ENCODE assay signal across 17 cellular contexts in genomic region chrX:154349359-154349935, GRCh38. TPM values are rescaled to one million over a fixed set of nuclear protein-coding genes. Genes with fewer than 3 reads are reported as not detected.
DNase-seq lines count a peak whose midpoint lies in the region; ATAC-seq, FAIRE-seq and TF ChIP-seq lines count a peak whose summit lies in the region.
"Had no signal": no experiment of that assay in that cellular context is flagged by ENCODE, and none has a peak within 500 bp of the region (broad histone marks: within the 10 kb centered on the region; RNA-seq: fewer than 3 reads in every experiment).

No MANE protein-coding gene starts in this region.

- peaks cover 72% of the 10 kb centered on the region for H3K4me1 ChIP-seq in CD4-positive, alpha-beta memory T cell (ENCODE audit: insufficient read depth, low read length)
- no peaks in the 10 kb centered on the region for H3K4me1 ChIP-seq in GM12878 (ENCODE audit: control insufficient read depth, insufficient read depth, low read length)

- H3K4me3 Mint-ChIP-seq in CD4-positive, alpha-beta memory T cell = peak overlapping the region in 5 of 8 donors; percentile 4 to 51 (median 44)
- H3K4me3 Mint-ChIP-seq in natural killer cell treated with Interleukin-12 subunit alpha and Interleukin-12 subunit beta and Interleukin-15 and Interleukin-18, amount 100 ng/mL, for 72 hours = no peak overlapping the region
- H3K4me3 Mint-ChIP-seq: stimulated activated naive B cell treated with anti-CD40 and anti-IgM and Interleukin-4, amounts not matched to agents 10 μg/mL and 1 μg/mL and 100 μg/mL, for 72 hours had no signal

- BruUV-seq in GM12878 (replicated peaks; lab: Mats Ljungman, UMichigan) = no TSS peak

- H3K4me1 Mint-ChIP-seq in CD4-positive, alpha-beta memory T cell = peaks cover 22 to 71% (median 41%) of the 10 kb centered on the region in 4 donors
- H3K4me1 Mint-ChIP-seq in natural killer cell treated with Interleukin-12 subunit alpha and Interleukin-12 subunit beta and Interleukin-15 and Interleukin-18, amount 100 ng/mL, for 72 hours (ENCODE audit: low read depth in 2 of 2) = peaks cover 13 to 38% of the 10 kb centered on the region in 2 donors

- no peak overlapping the region for H3K4me3 ChIP-seq in CD4-positive, alpha-beta memory T cell (ENCODE audit: low read length in 2 of 2)
- no peak overlapping the region for H3K4me3 ChIP-seq in GM12878
- H3K4me3 ChIP-seq in foreskin fibroblast (ENCODE audit: low read depth in 1 of 2, low read length in 2 of 2) = no peak overlapping the region
- H3K4me3 ChIP-seq: right lobe of liver had no signal

- TF ChIP-seq CTCF in GM12878 (IDR thresholded peaks at IDR 0.05 in 2 of 3, conservative IDR thresholded peaks at IDR 0.05 in 1 of 3; ENCODE audit: control insufficient read depth in 2 of 3, extremely low read depth in 1 of 3, insufficient read depth in 1 of 3, low read depth in 3 of 3, low read length in 3 of 3) = no peak
- no peak for TF ChIP-seq CTCF in foreskin fibroblast (IDR thresholded peaks at IDR 0.05; ENCODE audit: low read depth, low read length)

- no peaks in the 10 kb centered on the region for H3K27me3 ChIP-seq in CD4-positive, alpha-beta memory T cell (ENCODE audit: insufficient read depth, low read length)
- H3K27me3 ChIP-seq in GM12878 (replicated peaks in 1 of 2; ENCODE audit: control insufficient read depth in 2 of 2, insufficient read depth in 2 of 2, low read length in 1 of 2) = no peaks in the 10 kb centered on the region
- H3K27me3 ChIP-seq: right lobe of liver had no signal

- no peaks in the 10 kb centered on the region for H3K9me3 Mint-ChIP-seq in CD4-positive, alpha-beta memory T cell
- no peaks in the 10 kb centered on the region for H3K9me3 Mint-ChIP-seq in natural killer cell treated with Interleukin-12 subunit alpha and Interleukin-12 subunit beta and Interleukin-15 and Interleukin-18, amount 100 ng/mL, for 72 hours
- H3K9me3 Mint-ChIP-seq: stimulated activated naive B cell treated with anti-CD40 and anti-IgM and Interleukin-4, amounts not matched to agents 10 μg/mL and 1 μg/mL and 100 μg/mL, for 72 hours had no signal

- TF ChIP-seq POLR2A in GM18951 (IDR thresholded peaks at IDR 0.05; ENCODE audit: extremely low read depth, insufficient read depth, insufficient read length) = peak; percentile 14
- TF ChIP-seq POLR2A in GM12878 (IDR thresholded peaks at IDR 0.05; ENCODE audit: low read depth, low read length) = peak; percentile 44; the same call in 1 of the 2 replicates

- ATAC-seq in GM12878 (no peak), HG02571 (IDR thresholded peaks at IDR 0.05; ENCODE audit: unreplicated experiment) (no peak)
- no peak for ATAC-seq in natural killer cell treated with Interleukin-12 subunit alpha and Interleukin-12 subunit beta and Interleukin-15 and Interleukin-18, amount 100 ng/mL, for 72 hours
- ATAC-seq: activated CD4-positive, CD25-positive, alpha-beta regulatory T cell treated with anti-CD3 and anti-CD28 coated beads, Interleukin-2, amount 50 U/mL, for 24 hours; right lobe of liver; stimulated activated naive B cell treated with anti-CD40 and anti-IgM and Interleukin-4, amounts not matched to agents 10 μg/mL and 1 μg/mL and 100 μg/mL, for 72 hours had no signal

- FAIRE-seq in GM12878 (lab: Jason Lieb, UNC) = no peak
- FAIRE-seq: GM19239, islet of Langerhans had no signal

- no peaks in the 10 kb centered on the region for H3K27me3 Mint-ChIP-seq in CD4-positive, alpha-beta memory T cell
- H3K27me3 Mint-ChIP-seq in natural killer cell treated with Interleukin-12 subunit alpha and Interleukin-12 subunit beta and Interleukin-15 and Interleukin-18, amount 100 ng/mL, for 72 hours = no peaks in the 10 kb centered on the region
- H3K27me3 Mint-ChIP-seq: stimulated activated naive B cell treated with anti-CD40 and anti-IgM and Interleukin-4, amounts not matched to agents 10 μg/mL and 1 μg/mL and 100 μg/mL, for 72 hours had no signal

- no peak overlapping the region for H2AFZ ChIP-seq in GM12878 (ENCODE audit: control insufficient read depth, low read depth, low read length)

- peaks cover 3 to 31% of the 10 kb centered on the region in 2 donors for H3K36me3 Mint-ChIP-seq in CD4-positive, alpha-beta memory T cell
- no peaks in the 10 kb centered on the region for H3K36me3 Mint-ChIP-seq in natural killer cell treated with Interleukin-12 subunit alpha and Interleukin-12 subunit beta and Interleukin-15 and Interleukin-18, amount 100 ng/mL, for 72 hours

- peak overlapping the region; percentile 21 for H3K27ac ChIP-seq in CD4-positive, alpha-beta memory T cell (ENCODE audit: low read depth, low read length)
- no peak overlapping the region for H3K27ac ChIP-seq in GM12878 (ENCODE audit: control insufficient read depth, insufficient read depth)
- H3K27ac ChIP-seq: right lobe of liver had no signal

- no peak overlapping the region for H3K9ac ChIP-seq in GM12878 (ENCODE audit: control insufficient read depth, insufficient read depth, low read length)

- peak in 3 of 5 donors; percentile 20 to 42 (median 20) for DNase-seq in CD4-positive, alpha-beta memory T cell
- DNase-seq in GM12878 (ENCODE audit: low read depth, low spot score) (no peak), H4 (ENCODE audit: low spot score) (no peak), foreskin fibroblast (no peak)
- peak; percentile 58 for DNase-seq in natural killer cell treated with Interleukin-12 subunit alpha and Interleukin-12 subunit beta and Interleukin-15 and Interleukin-18, amount 100 ng/mL, for 72 hours (ENCODE audit: low spot score)
- DNase-seq: NCI-H146; NCI-H446 treated with DMSO at 0.1 percent for 48 hours; stimulated activated CD4-positive, alpha-beta T cell treated with anti-CD3 and anti-CD28 coated beads, Interleukin-4, amount 100 ng/mL, for 4 hours; stimulated activated naive B cell treated with anti-CD40 and anti-IgM and Interleukin-4, amounts not matched to agents 10 μg/mL and 1 μg/mL and 100 μg/mL, for 72 hours had no signal

- no peaks in the 10 kb centered on the region for H4K20me1 ChIP-seq in GM12878 (ENCODE audit: control insufficient read depth, insufficient read depth)

- H3K79me2 ChIP-seq in GM12878 (ENCODE audit: control insufficient read depth, insufficient read depth, low read length) = no peaks in the 10 kb centered on the region

- WGBS in GM12878 (ENCODE audit: insufficient coverage, insufficient replicate concordance, low lambda C conversion rate, missing lambda C conversion rate) = 50% methylated on average over 19 of the region's 19 CpGs

- H3K4me2 ChIP-seq in GM12878 (ENCODE audit: control insufficient read depth, insufficient read depth) = no peak overlapping the region

- no peaks in the 10 kb centered on the region for H3K9me3 ChIP-seq in CD4-positive, alpha-beta memory T cell (ENCODE audit: control insufficient read depth in 1 of 2, low read length in 2 of 2)
- H3K9me3 ChIP-seq in GM12878 (replicated peaks; ENCODE audit: control insufficient read depth, insufficient read depth, low read length) = no peaks in the 10 kb centered on the region; the same call in 2 of the 3 replicates
- H3K9me3 ChIP-seq: right lobe of liver had no signal

- CTCF ChIA-PET in CD4-positive, alpha-beta memory T cell (lab: Charles Lee; ENCODE audit: partially characterized antibody) = interaction anchor here (0.9 kb wide), 1 partner anchor 24 kb away, joined by 3 read pairs; no protein-coding TSS in a partner anchor
- CTCF ChIA-PET in GM12878 (lab: Yijun Ruan, JAX) = interaction anchor here (1.3 to 1.8 kb wide), 2 partner anchors 24 to 178 kb away, joined by 3 to 6 read pairs; no protein-coding TSS in a partner anchor

- H3K36me3 ChIP-seq in CD4-positive, alpha-beta memory T cell (ENCODE audit: insufficient read depth, low read length) = peaks cover 49% of the 10 kb centered on the region
- peaks cover 0 to 36% of the 10 kb centered on the region in 2 experiments; a peak in 2 of 4 replicates for H3K36me3 ChIP-seq in GM12878 (ENCODE audit: control insufficient read depth in 2 of 2, insufficient read depth in 2 of 2, low read length in 1 of 2)

- POLR2A ChIA-PET in CD4-positive, alpha-beta memory T cell (lab: Charles Lee; ENCODE audit: partially characterized antibody) = interaction anchor here (0.8 to 12.9 kb wide), 4 partner anchors 17 to 140 kb away, joined by 3 to 245 read pairs (median 6); partner anchors contain the start of gene RPL10
- POLR2A ChIA-PET in GM12878 (lab: Charles Lee) = interaction anchor here (0.5 kb wide), 1 partner anchor 362 kb away, joined by 6 read pairs; no protein-coding TSS in a partner anchor

- in situ Hi-C loops in GM18951 (cut with MboI; ENCODE audit: low sequenced_read_pairs, unreplicated experiment) = no loop called here
- in situ Hi-C loops in GM12878 (cut with MboI) = no loop called here

- no peak for TF ChIP-seq RAD21 in GM12878 (IDR thresholded peaks at IDR 0.05; ENCODE audit: insufficient read depth, low read depth, low read length)

- no peak for TF ChIP-seq EP300 in GM12878 (IDR thresholded peaks at IDR 0.05; ENCODE audit: borderline replicate concordance in 1 of 2, control insufficient read depth in 1 of 2, low read depth in 2 of 2, low read length in 2 of 2)

- SMC1A ChIA-PET in GM12878 (lab: Charles Lee; ENCODE audit: uncharacterized antibody, unreplicated experiment) = no interaction called here

- RAD21 ChIA-PET in GM12878 (lab: Charles Lee; ENCODE audit: unreplicated experiment) = no interaction called here

- intact Hi-C loops in CD4-positive, alpha-beta memory T cell (cut with micrococcal nuclease) = no loop called here
- intact Hi-C loops in GM12878 (cut with micrococcal nuclease; ENCODE audit: unreplicated experiment) = no loop called here

- H3K27ac Mint-ChIP-seq in CD4-positive, alpha-beta memory T cell = peak overlapping the region in 6 of 7 donors; percentile 42 to 92 (median 79)
- no peak overlapping the region for H3K27ac Mint-ChIP-seq in natural killer cell treated with Interleukin-12 subunit alpha and Interleukin-12 subunit beta and Interleukin-15 and Interleukin-18, amount 100 ng/mL, for 72 hours
- H3K27ac Mint-ChIP-seq: stimulated activated naive B cell treated with anti-CD40 and anti-IgM and Interleukin-4, amounts not matched to agents 10 μg/mL and 1 μg/mL and 100 μg/mL, for 72 hours had no signal

RNA-seq across cellular contexts. Expression of gene FLNA, which starts 25.0 kb away (rescaled TPM):
- 100 to 1,000 TPM; 839 to 871 TPM for total RNA-seq in CD4-positive, alpha-beta memory T cell
- polyA plus RNA-seq in CD4-positive, alpha-beta memory T cell = 100 to 1,000 TPM in 1 of 2 donors, 10 to 100 TPM in 1; 87.4 to 683 TPM
- total RNA-seq in GM12878 (2013; cell fraction: nucleolus; rRNA removed) = 217 and 245 TPM in 2 replicates
- total RNA-seq in GM12878 (2014; rRNA removed) (379 and 459 TPM in 2 replicates), GM12878 (2014; rRNA removed; fragmentation: Illumina TruSeq; extraction: Trizol) (128 and 137 TPM in 2 replicates), GM12878 (2021) (617 and 643 TPM in 2 replicates)
- 75.8 TPM for polyA plus RNA-seq in GM12878 (2011; ENCODE audit: low read depth)
- polyA plus RNA-seq in GM12878 (2011; rRNA removed) (22.1 and 56.9 TPM in 2 replicates), GM12878 (2014; fragmentation: Illumina TruSeq; extraction: Trizol) (52.0 and 174 TPM in 2 replicates), GM12878 (2014; fragmentation: Nextera tagmentation; extraction: Ambion mirVana) (10 to 100 TPM in 1 of 2 experiments, 1 to 10 TPM in 1; 5.1 to 30.6 TPM), GM12878 (2014; rRNA removed) (168 and 269 TPM in 2 replicates), GM12878 (2016; fragmentation: Nextera tagmentation; extraction: Ambion mirVana) (100 to 1,000 TPM; 344 to 347 TPM)
- polyA plus RNA-seq in GM12878 (2011; cell fraction: cytosol; rRNA removed) = 101 and 120 TPM in 2 replicates
- polyA plus RNA-seq in GM12878 (2011; cell fraction: nucleus; rRNA removed) = 466 and 752 TPM in 2 replicates
- 167 and 174 TPM in 2 replicates for polyA plus RNA-seq in GM12878 (2012)
- 385 and 416 TPM in 2 replicates for polyA minus RNA-seq in GM12878 (2011; rRNA and poly(A)+ RNA removed)
- 382 and 413 TPM in 2 replicates for polyA minus RNA-seq in GM12878 (2011; cell fraction: cytosol; rRNA and poly(A)+ RNA removed)
- 154 and 358 TPM in 2 replicates for polyA minus RNA-seq in GM12878 (2011; cell fraction: nucleus; rRNA and poly(A)+ RNA removed)
- 100 to 1,000 TPM; 574 to 727 TPM for total RNA-seq in natural killer cell treated with Interleukin-12 subunit alpha and Interleukin-12 subunit beta and Interleukin-15 and Interleukin-18, amount 100 ng/mL, for 72 hours
- 409 and 458 TPM in 2 replicates for total RNA-seq in H4 (2014; rRNA removed; shearing (Covaris generic))

RNA-seq across cellular contexts. Expression of gene EMD, which starts 29.6 kb away (rescaled TPM):
- total RNA-seq in CD4-positive, alpha-beta memory T cell = 10 to 100 TPM; 84.3 to 88.7 TPM
- 10 to 100 TPM; 30.3 to 38.2 TPM for polyA plus RNA-seq in CD4-positive, alpha-beta memory T cell
- 11.7 and 14.3 TPM in 2 replicates for total RNA-seq in GM12878 (2013; cell fraction: nucleolus; rRNA removed)
- total RNA-seq in GM12878 (2014; rRNA removed) = 13.1 and 16.0 TPM in 2 replicates
- 26.7 and 27.1 TPM in 2 replicates for total RNA-seq in GM12878 (2014; rRNA removed; fragmentation: Illumina TruSeq; extraction: Trizol)
- total RNA-seq in GM12878 (2021) = 58.5 and 59.3 TPM in 2 replicates
- polyA plus RNA-seq in GM12878 (2011; ENCODE audit: low read depth) = 18.8 TPM
- polyA plus RNA-seq in GM12878 (2011; rRNA removed) = 15.3 and 23.3 TPM in 2 replicates
- 29.0 and 36.8 TPM in 2 replicates for polyA plus RNA-seq in GM12878 (2011; cell fraction: cytosol; rRNA removed)
- 49.6 and 51.9 TPM in 2 replicates for polyA plus RNA-seq in GM12878 (2011; cell fraction: nucleus; rRNA removed)
- polyA plus RNA-seq in GM12878 (2012) = 48.6 and 64.1 TPM in 2 replicates
- 63.8 and 83.3 TPM in 2 replicates for polyA plus RNA-seq in GM12878 (2014; fragmentation: Illumina TruSeq; extraction: Trizol)
- polyA plus RNA-seq in GM12878 (2014; fragmentation: Nextera tagmentation; extraction: Ambion mirVana) = 1 to 10 TPM in 1 of 2 experiments, under 1 TPM in 1; 0.76 to 1.9 TPM
- polyA plus RNA-seq in GM12878 (2014; rRNA removed) = 63.9 TPM in 2 replicates
- 100 to 1,000 TPM in 1 of 2 experiments, 10 to 100 TPM in 1; 89.5 to 100 TPM for polyA plus RNA-seq in GM12878 (2016; fragmentation: Nextera tagmentation; extraction: Ambion mirVana)
- 12.9 and 24.7 TPM in 2 replicates for polyA minus RNA-seq in GM12878 (2011; rRNA and poly(A)+ RNA removed)
- 14.8 and 18.7 TPM in 2 replicates for polyA minus RNA-seq in GM12878 (2011; cell fraction: cytosol; rRNA and poly(A)+ RNA removed)
- 12.0 and 16.9 TPM in 2 replicates for polyA minus RNA-seq in GM12878 (2011; cell fraction: nucleus; rRNA and poly(A)+ RNA removed)
- total RNA-seq in natural killer cell treated with Interleukin-12 subunit alpha and Interleukin-12 subunit beta and Interleukin-15 and Interleukin-18, amount 100 ng/mL, for 72 hours = 10 to 100 TPM; 49.2 to 61.9 TPM
- total RNA-seq in H4 (2014; rRNA removed; shearing (Covaris generic)) = 53.3 and 69.3 TPM in 2 replicates

RNA-seq across cellular contexts. Expression of gene RPL10, which starts 48.7 kb away (rescaled TPM):
- total RNA-seq in CD4-positive, alpha-beta memory T cell = 1,000 to 10,000 TPM; 5,157 to 5,386 TPM
- 1,000 to 10,000 TPM; 4,018 to 5,740 TPM for polyA plus RNA-seq in CD4-positive, alpha-beta memory T cell
- total RNA-seq in GM12878 (2013; cell fraction: nucleolus; rRNA removed) = 600 and 614 TPM in 2 replicates
- total RNA-seq in GM12878 (2014; rRNA removed) = 4,925 and 4,997 TPM in 2 replicates
- 3,759 and 3,772 TPM in 2 replicates for total RNA-seq in GM12878 (2014; rRNA removed; fragmentation: Illumina TruSeq; extraction: Trizol)
- total RNA-seq in GM12878 (2021) = 4,064 and 4,152 TPM in 2 replicates
- polyA plus RNA-seq in GM12878 (2011; ENCODE audit: low read depth) = 5,001 TPM
- polyA plus RNA-seq in GM12878 (2011; rRNA removed) = 2,618 and 3,504 TPM in 2 replicates
- 4,504 and 6,793 TPM in 2 replicates for polyA plus RNA-seq in GM12878 (2011; cell fraction: cytosol; rRNA removed)
- polyA plus RNA-seq in GM12878 (2011; cell fraction: nucleus; rRNA removed) = 1,382 and 2,108 TPM in 2 replicates
- polyA plus RNA-seq in GM12878 (2012) = 6,434 and 6,606 TPM in 2 replicates
- polyA plus RNA-seq in GM12878 (2014; fragmentation: Illumina TruSeq; extraction: Trizol) = 6,343 and 6,987 TPM in 2 replicates
- polyA plus RNA-seq in GM12878 (2014; fragmentation: Nextera tagmentation; extraction: Ambion mirVana) = 1,000 to 10,000 TPM; 5,383 to 7,222 TPM
- 6,238 and 6,871 TPM in 2 replicates for polyA plus RNA-seq in GM12878 (2014; rRNA removed)
- 1,000 to 10,000 TPM; 1,938 to 2,032 TPM for polyA plus RNA-seq in GM12878 (2016; fragmentation: Nextera tagmentation; extraction: Ambion mirVana)
- polyA minus RNA-seq in GM12878 (2011; rRNA and poly(A)+ RNA removed) = 1,076 and 2,028 TPM in 2 replicates
- 767 and 786 TPM in 2 replicates for polyA minus RNA-seq in GM12878 (2011; cell fraction: cytosol; rRNA and poly(A)+ RNA removed)
- 230 and 289 TPM in 2 replicates for polyA minus RNA-seq in GM12878 (2011; cell fraction: nucleus; rRNA and poly(A)+ RNA removed)
- 1,000 to 10,000 TPM; 1,953 to 2,194 TPM for total RNA-seq in natural killer cell treated with Interleukin-12 subunit alpha and Interleukin-12 subunit beta and Interleukin-15 and Interleukin-18, amount 100 ng/mL, for 72 hours
- total RNA-seq in H4 (2014; rRNA removed; shearing (Covaris generic)) = 5,829 and 6,316 TPM in 2 replicates

RNA-seq across cellular contexts. Expression of gene TKTL1, which starts 53.9 kb away (rescaled TPM):
- total RNA-seq in CD4-positive, alpha-beta memory T cell = 1 to 10 TPM in 1 of 2 experiments, under 1 TPM in 1; 0.32 to 1.9 TPM
- 10 to 100 TPM; 19.3 to 44.1 TPM for polyA plus RNA-seq in CD4-positive, alpha-beta memory T cell
- total RNA-seq in GM12878 (2013; cell fraction: nucleolus; rRNA removed) = not detected in 2 replicates
- total RNA-seq in GM12878 (2014; rRNA removed) (not detected in 2 replicates), GM12878 (2014; rRNA removed; fragmentation: Illumina TruSeq; extraction: Trizol) (not detected in 2 replicates), GM12878 (2021) (not detected in 2 replicates)
- polyA plus RNA-seq in GM12878 (2011; ENCODE audit: low read depth) = not detected
- polyA plus RNA-seq in GM12878 (2011; rRNA removed) (0.07 TPM in 1 of 2 replicates, not detected in the other), GM12878 (2014; fragmentation: Illumina TruSeq; extraction: Trizol) (0.01 TPM in 1 of 2 replicates, not detected in the other), GM12878 (2014; fragmentation: Nextera tagmentation; extraction: Ambion mirVana) (not detected), GM12878 (2014; rRNA removed) (not detected in 2 replicates), GM12878 (2016; fragmentation: Nextera tagmentation; extraction: Ambion mirVana) (not detected)
- 0.03 and 0.05 TPM in 2 replicates for polyA plus RNA-seq in GM12878 (2011; cell fraction: cytosol; rRNA removed)
- 0.07 TPM in 1 of 2 replicates, not detected in the other for polyA plus RNA-seq in GM12878 (2011; cell fraction: nucleus; rRNA removed)
- polyA plus RNA-seq in GM12878 (2012) = 0.08 TPM in 1 of 2 replicates, not detected in the other
- polyA minus RNA-seq in GM12878 (2011; rRNA and poly(A)+ RNA removed) = 0.15 TPM in 1 of 2 replicates, not detected in the other
- polyA minus RNA-seq in GM12878 (2011; cell fraction: cytosol; rRNA and poly(A)+ RNA removed) = not detected in 2 replicates
- not detected in 2 replicates for polyA minus RNA-seq in GM12878 (2011; cell fraction: nucleus; rRNA and poly(A)+ RNA removed)
- total RNA-seq in natural killer cell treated with Interleukin-12 subunit alpha and Interleukin-12 subunit beta and Interleukin-15 and Interleukin-18, amount 100 ng/mL, for 72 hours = 1 to 10 TPM; 3.0 to 4.1 TPM
- total RNA-seq in H4 (2014; rRNA removed; shearing (Covaris generic)) = 2.1 TPM in 1 of 2 replicates, not detected in the other
- total RNA-seq: G401, LHCN-M2 had no signal

RNA-seq across cellular contexts. Expression of gene TEX28, which starts 54.5 kb away (rescaled TPM):
- not detected for total RNA-seq in CD4-positive, alpha-beta memory T cell
- not detected for polyA plus RNA-seq in CD4-positive, alpha-beta memory T cell
- total RNA-seq in GM12878 (2013; cell fraction: nucleolus; rRNA removed) = not detected in 2 replicates
- total RNA-seq in GM12878 (2014; rRNA removed) = not detected in 2 replicates
- not detected in 2 replicates for total RNA-seq in GM12878 (2014; rRNA removed; fragmentation: Illumina TruSeq; extraction: Trizol)
- not detected in 2 replicates for total RNA-seq in GM12878 (2021)
- not detected for polyA plus RNA-seq in GM12878 (2011; ENCODE audit: low read depth)
- polyA plus RNA-seq in GM12878 (2011; rRNA removed) = not detected in 2 replicates
- polyA plus RNA-seq in GM12878 (2011; cell fraction: cytosol; rRNA removed) = not detected in 2 replicates
- not detected in 2 replicates for polyA plus RNA-seq in GM12878 (2011; cell fraction: nucleus; rRNA removed)
- polyA plus RNA-seq in GM12878 (2012) = not detected in 2 replicates
- not detected in 2 replicates for polyA plus RNA-seq in GM12878 (2014; fragmentation: Illumina TruSeq; extraction: Trizol)
- polyA plus RNA-seq in GM12878 (2014; fragmentation: Nextera tagmentation; extraction: Ambion mirVana) = not detected
- not detected in 2 replicates for polyA plus RNA-seq in GM12878 (2014; rRNA removed)
- not detected for polyA plus RNA-seq in GM12878 (2016; fragmentation: Nextera tagmentation; extraction: Ambion mirVana)
- polyA minus RNA-seq in GM12878 (2011; rRNA and poly(A)+ RNA removed) = not detected in 2 replicates
- not detected in 2 replicates for polyA minus RNA-seq in GM12878 (2011; cell fraction: cytosol; rRNA and poly(A)+ RNA removed)
- polyA minus RNA-seq in GM12878 (2011; cell fraction: nucleus; rRNA and poly(A)+ RNA removed) = not detected in 2 replicates
- not detected for total RNA-seq in natural killer cell treated with Interleukin-12 subunit alpha and Interleukin-12 subunit beta and Interleukin-15 and Interleukin-18, amount 100 ng/mL, for 72 hours
- not detected in 2 replicates for total RNA-seq in H4 (2014; rRNA removed; shearing (Covaris generic))
- total RNA-seq: G401, LHCN-M2, right lobe of liver had no signal

Comparison
In these comparisons a context has a peak if more than half of its experiments do, and no peak if none do; other contexts are left out.
1. DNase-seq: peak in CD4-positive, alpha-beta memory T cell (3 of 5) and natural killer cell treated with Interleukin-12 subunit alpha and Interleukin-12 subunit beta and Interleukin-15 and Interleukin-18, amount 100 ng/mL, for 72 hours (single experiment); none in GM12878 (single experiment), H4 (single experiment) and foreskin fibroblast (0 of 2).
2. H3K27ac Mint-ChIP-seq: peak in CD4-positive, alpha-beta memory T cell (6 of 7); none in natural killer cell treated with Interleukin-12 subunit alpha and Interleukin-12 subunit beta and Interleukin-15 and Interleukin-18, amount 100 ng/mL, for 72 hours (0 of 2).